In the genomic region with DNA sequence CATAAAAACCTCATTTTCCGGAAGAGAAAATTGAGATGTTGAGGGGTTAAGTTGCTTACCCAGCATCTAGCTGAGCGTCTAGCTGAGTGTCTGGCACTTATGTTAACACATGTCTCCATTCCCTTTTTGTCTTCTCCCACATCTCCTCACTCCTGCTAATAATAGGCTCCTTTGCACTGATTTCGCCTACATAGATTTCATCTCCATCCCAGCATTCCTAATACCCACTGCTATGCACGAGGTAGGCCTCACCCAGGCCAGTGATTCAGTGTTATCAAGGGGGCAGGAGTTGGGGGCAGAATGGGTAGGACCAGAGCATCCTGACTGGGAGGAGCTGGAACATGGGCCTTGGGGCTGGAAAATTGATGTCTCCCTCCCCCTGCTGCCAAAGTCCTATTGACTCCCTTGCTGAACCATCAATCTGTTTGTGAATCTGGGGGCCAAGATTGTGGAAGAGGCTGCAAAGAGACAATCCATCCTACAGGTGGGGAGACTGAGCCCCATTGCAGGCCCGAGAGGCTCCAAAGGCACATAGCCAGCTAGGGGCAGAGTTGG, we compare ENCODE assay signal across 23 cellular contexts. TPM values are rescaled to one million over a fixed set of nuclear protein-coding genes. Genes with fewer than 3 reads are reported as not detected.
"Had no signal": no experiment of that assay in that cellular context is flagged by ENCODE, and none has a peak within 500 bp of the region (broad histone marks: within the 10 kb centered on the region; RNA-seq: fewer than 3 reads in every experiment).

No MANE protein-coding gene starts in this region.

- H3K4me3 Mint-ChIP-seq: activated CD4-positive, alpha-beta T cell treated with anti-CD3 and anti-CD28 coated beads, Interleukin-2, amount 10 ng/mL, durations not matched to agents 7 days and 5 days; activated CD8-positive, alpha-beta T cell treated with anti-CD3 and anti-CD28 coated beads, Interleukin-2, amount 10 ng/mL, durations not matched to agents 7 days and 5 days; activated T-cell treated with anti-CD3 and anti-CD28 coated beads, Interleukin-2, amount 50 U/mL, for 24 hours; activated T-helper 17 cell treated with anti-CD3 and anti-CD28 coated beads, Interleukin-2, amount 50 U/mL, for 72 hours; central memory CD8-positive, alpha-beta T cell; nephron progenitor cell had no signal

- H3K9me3 Mint-ChIP-seq: activated naive CD4-positive, alpha-beta T cell treated with anti-CD3 and anti-CD28 coated beads, Interleukin-2, amount 50 U/mL, for 72 hours; activated T-cell treated with anti-CD3 and anti-CD28 coated beads, Interleukin-2, amount 50 U/mL, for 24 hours; activated T-helper 17 cell treated with anti-CD3 and anti-CD28 coated beads, Interleukin-2, amount 50 U/mL, for 72 hours; central memory CD8-positive, alpha-beta T cell; nephron progenitor cell had no signal

- H3K36me3 Mint-ChIP-seq: activated naive CD4-positive, alpha-beta T cell treated with anti-CD3 and anti-CD28 coated beads, Interleukin-2, amount 50 U/mL, for 72 hours had no signal

- H3K27ac Mint-ChIP-seq: activated CD4-positive, alpha-beta T cell treated with anti-CD3 and anti-CD28 coated beads, Interleukin-2, amount 10 ng/mL, durations not matched to agents 7 days and 5 days; activated CD8-positive, alpha-beta T cell treated with anti-CD3 and anti-CD28 coated beads, Interleukin-2, amount 10 ng/mL, durations not matched to agents 7 days and 5 days; activated naive CD4-positive, alpha-beta T cell treated with anti-CD3 and anti-CD28 coated beads, Interleukin-2, amount 50 U/mL, for 72 hours; activated T-cell treated with anti-CD3 and anti-CD28 coated beads, Interleukin-2, amount 50 U/mL, for 24 hours; activated T-helper 17 cell treated with anti-CD3 and anti-CD28 coated beads, Interleukin-2, amount 50 U/mL, for 72 hours; nephron progenitor cell had no signal

- H3K27me3 Mint-ChIP-seq: activated T-helper 17 cell treated with anti-CD3 and anti-CD28 coated beads, Interleukin-2, amount 50 U/mL, for 72 hours had no signal

- DNase-seq: activated CD8-positive, alpha-beta memory T cell treated with anti-CD3 and anti-CD28 coated beads, Interleukin-2, amount 50 U/mL, for 4 hours; activated CD8-positive, alpha-beta T cell treated with anti-CD3 and anti-CD28 coated beads, Interleukin-2, amount 10 ng/mL, durations not matched to agents 7 days and 5 days; activated T-cell treated with anti-CD3 and anti-CD28 coated beads, Interleukin-2, amount 50 U/mL, for 24 hours; brain microvascular endothelial cell; colonic mucosa; erythroblast; foreskin keratinocyte; left ventricle myocardium superior; mammary epithelial cell; nephron progenitor cell; sigmoid colon; stimulated activated CD4-positive, alpha-beta T cell treated with anti-CD3 and anti-CD28 coated beads, Interleukin-4, amount 100 ng/mL, for 1 hour; stimulated activated naive CD8-positive, alpha-beta T cell treated with anti-CD3 and anti-CD28 coated beads, Interleukin-15, Interleukin-2, amounts not matched to agents 100 U/mL and 50 U/mL, for 24 hours had no signal

- ATAC-seq: activated CD4-positive, CD25-positive, alpha-beta regulatory T cell treated with anti-CD3 and anti-CD28 coated beads, Interleukin-2, amount 50 U/mL, for 24 hours; activated CD8-positive, alpha-beta T cell treated with anti-CD3 and anti-CD28 coated beads, Interleukin-2, amount 10 ng/mL, durations not matched to agents 7 days and 5 days; activated naive CD4-positive, alpha-beta T cell treated with anti-CD3 and anti-CD28 coated beads, Interleukin-2, amount 50 U/mL, for 72 hours; activated T-helper 17 cell treated with anti-CD3 and anti-CD28 coated beads, Interleukin-2, amount 50 U/mL, for 72 hours; foreskin keratinocyte; left ventricle myocardium superior; stimulated activated naive CD8-positive, alpha-beta T cell treated with anti-CD3 and anti-CD28 coated beads, Interleukin-15, Interleukin-2, amounts not matched to agents 100 U/mL and 50 U/mL, for 24 hours had no signal

RNA-seq across cellular contexts. Expression of gene WNT7A, which starts 8.0 kb away (rescaled TPM):
- total RNA-seq: activated CD8-positive, alpha-beta T cell treated with anti-CD3 and anti-CD28 coated beads, Interleukin-2, amount 10 ng/mL, durations not matched to agents 7 days and 5 days; ascending aorta; colonic mucosa; glomerular endothelial cell; left ventricle myocardium superior; myocyte; sigmoid colon; T-helper 2 cell treated with Interferon-gamma antibody and Interleukin-4, amounts not matched to agents 100 ng/mL and 5 ng/mL, for 36 hours; urinary bladder had no signal
